Comparison of ENCODE assay signal across 8 cellular contexts in genomic region chr19:45098521-45099464, GRCh38. TPM values are rescaled to one million over a fixed set of nuclear protein-coding genes. Genes with fewer than 3 reads are reported as not detected.
DNase-seq lines count a peak whose midpoint lies in the region; ATAC-seq and TF ChIP-seq lines count a peak whose summit lies in the region.

No MANE protein-coding gene starts in this region.

- no peaks in the 10 kb centered on the region for H3K9me3 Mint-ChIP-seq in activated T-cell treated with anti-CD3 and anti-CD28 coated beads, Interleukin-2, amount 50 U/mL, for 72 hours
- no peaks in the 10 kb centered on the region for H3K9me3 Mint-ChIP-seq in type B pancreatic cell

- peak overlapping the region; percentile 76 for H3K27ac Mint-ChIP-seq in activated T-cell treated with anti-CD3 and anti-CD28 coated beads, Interleukin-2, amount 50 U/mL, for 72 hours
- H3K27ac Mint-ChIP-seq in type B pancreatic cell: peak overlapping the region; percentile 89

- peak overlapping the region in 1 of 2 donors; percentile 2 for H3K4me3 ChIP-seq in cardiac fibroblast (replicated peaks in 1 of 2; ENCODE audit: low read depth in 2 of 2, low read length in 2 of 2)

- no peak for DNase-seq in activated T-cell treated with anti-CD3 and anti-CD28 coated beads, Interleukin-2, amount 50 U/mL, for 72 hours
- DNase-seq in activated T-cell treated with anti-CD3 and anti-CD28 coated beads, Interleukin-2, amount 50 U/mL, for 1 hour: no peak
- peak; percentile 47 to 71 for DNase-seq in cardiac fibroblast (ENCODE audit: low read depth in 2 of 2)
- DNase-seq in type B pancreatic cell (ENCODE audit: extremely low spot score, unreplicated experiment): no peak

- no peaks in the 10 kb centered on the region for H3K27me3 ChIP-seq in layer of hippocampus (ENCODE audit: control insufficient read depth, insufficient read depth, low read length)

- no peaks in the 10 kb centered on the region for H3K27me3 Mint-ChIP-seq in activated T-cell treated with anti-CD3 and anti-CD28 coated beads, Interleukin-2, amount 50 U/mL, for 72 hours (ENCODE audit: low read depth)
- H3K27me3 Mint-ChIP-seq in type B pancreatic cell: no peaks in the 10 kb centered on the region

- no peak overlapping the region for H3K4me3 Mint-ChIP-seq in activated T-cell treated with anti-CD3 and anti-CD28 coated beads, Interleukin-2, amount 50 U/mL, for 72 hours
- H3K4me3 Mint-ChIP-seq in type B pancreatic cell: peak overlapping the region; percentile 52

- no peaks in the 10 kb centered on the region for H3K36me3 Mint-ChIP-seq in activated T-cell treated with anti-CD3 and anti-CD28 coated beads, Interleukin-2, amount 50 U/mL, for 72 hours (ENCODE audit: insufficient read depth in 2 of 2)
- H3K36me3 Mint-ChIP-seq in type B pancreatic cell: no peaks in the 10 kb centered on the region

- ATAC-seq in activated T-cell treated with anti-CD3 and anti-CD28 coated beads, Interleukin-2, amount 50 U/mL, for 72 hours (replicated peaks in 1 of 2): no peak
- ATAC-seq in GM21529 (IDR thresholded peaks at IDR 0.05; ENCODE audit: unreplicated experiment): no peak
- no peak for ATAC-seq in HG03280 (IDR thresholded peaks at IDR 0.05; ENCODE audit: unreplicated experiment)
- ATAC-seq in HG02852 (IDR thresholded peaks at IDR 0.05; ENCODE audit: unreplicated experiment): no peak

- peak overlapping the region; percentile 83 for H3K27ac ChIP-seq in layer of hippocampus (ENCODE audit: low read depth, low read length)

- TF ChIP-seq CTCF in cardiac fibroblast (IDR thresholded peaks at IDR 0.05; ENCODE audit: low read depth, low read length): no peak
- no peak for TF ChIP-seq CTCF in type B pancreatic cell (conservative IDR thresholded peaks at IDR 0.05)

- H3K4me1 Mint-ChIP-seq in activated T-cell treated with anti-CD3 and anti-CD28 coated beads, Interleukin-2, amount 50 U/mL, for 72 hours (ENCODE audit: low read depth): peaks cover 62% of the 10 kb centered on the region
- H3K4me1 Mint-ChIP-seq in type B pancreatic cell (ENCODE audit: unreplicated experiment): peaks cover 72% of the 10 kb centered on the region

RNA-seq across cellular contexts. Expression of gene PPP1R37, which starts 5.8 kb away (rescaled TPM):
- 10 to 100 TPM; 11.8 to 17.3 TPM for total RNA-seq in activated T-cell treated with anti-CD3 and anti-CD28 coated beads, Interleukin-2, amount 50 U/mL, for 72 hours
- 44.7 and 63.7 TPM in 2 replicates for total RNA-seq in type B pancreatic cell (ENCODE audit: low replicate concordance)

RNA-seq across cellular contexts. Expression of gene GEMIN7, which starts 19.7 kb away (rescaled TPM):
- 10 to 100 TPM; 26.4 to 28.1 TPM for total RNA-seq in activated T-cell treated with anti-CD3 and anti-CD28 coated beads, Interleukin-2, amount 50 U/mL, for 72 hours
- 32.2 and 35.6 TPM in 2 replicates for total RNA-seq in type B pancreatic cell (ENCODE audit: low replicate concordance)

RNA-seq across cellular contexts. Expression of gene ZNF296, which starts 22.5 kb away (rescaled TPM):
- 1 to 10 TPM; 5.1 to 5.2 TPM for total RNA-seq in activated T-cell treated with anti-CD3 and anti-CD28 coated beads, Interleukin-2, amount 50 U/mL, for 72 hours
- 2.2 and 3.7 TPM in 2 replicates for total RNA-seq in type B pancreatic cell (ENCODE audit: low replicate concordance)

RNA-seq across cellular contexts. Expression of gene CLASRP, which starts 59.9 kb away (rescaled TPM):
- 100 to 1,000 TPM; 110 to 138 TPM for total RNA-seq in activated T-cell treated with anti-CD3 and anti-CD28 coated beads, Interleukin-2, amount 50 U/mL, for 72 hours
- 80.4 and 111 TPM in 2 replicates for total RNA-seq in type B pancreatic cell (ENCODE audit: low replicate concordance)

Comparison
In these comparisons a context has a peak if more than half of its experiments do, and no peak if none do; other contexts are left out.
1. DNase-seq: peak in cardiac fibroblast (2 of 2); none in activated T-cell treated with anti-CD3 and anti-CD28 coated beads, Interleukin-2, amount 50 U/mL, for 72 hours (0 of 2), activated T-cell treated with anti-CD3 and anti-CD28 coated beads, Interleukin-2, amount 50 U/mL, for 1 hour (single experiment) and type B pancreatic cell (single experiment).